In the genomic region with DNA sequence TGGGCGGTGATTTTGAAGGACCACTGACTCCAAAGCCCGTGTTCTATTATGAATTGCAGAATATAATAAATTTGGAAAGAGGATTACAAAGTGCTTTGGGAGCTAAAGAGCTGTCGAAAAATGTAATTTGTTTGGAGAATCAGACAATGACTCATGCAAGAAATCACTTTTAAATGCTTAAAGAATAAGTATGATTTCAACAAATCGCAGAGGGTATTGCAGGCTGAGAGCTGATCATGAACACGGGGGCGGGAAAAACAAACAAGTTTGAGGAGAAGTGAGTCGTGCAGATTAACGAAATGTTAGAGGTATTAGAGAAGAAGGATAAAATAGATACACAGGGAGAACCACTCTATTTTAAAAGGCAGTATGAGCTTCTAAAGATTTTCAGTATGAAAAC, we compare ENCODE assay signal across 1 cellular context.
TF ChIP-seq lines count a peak whose summit lies in the region.

No MANE protein-coding gene starts in this region.

TF ChIP-seq in SK-N-SH, 30 proteins besides CTCF, POLR2A, EP300 and RAD21 (continued from another document):
- TF ChIP-seq, protein P1, sequence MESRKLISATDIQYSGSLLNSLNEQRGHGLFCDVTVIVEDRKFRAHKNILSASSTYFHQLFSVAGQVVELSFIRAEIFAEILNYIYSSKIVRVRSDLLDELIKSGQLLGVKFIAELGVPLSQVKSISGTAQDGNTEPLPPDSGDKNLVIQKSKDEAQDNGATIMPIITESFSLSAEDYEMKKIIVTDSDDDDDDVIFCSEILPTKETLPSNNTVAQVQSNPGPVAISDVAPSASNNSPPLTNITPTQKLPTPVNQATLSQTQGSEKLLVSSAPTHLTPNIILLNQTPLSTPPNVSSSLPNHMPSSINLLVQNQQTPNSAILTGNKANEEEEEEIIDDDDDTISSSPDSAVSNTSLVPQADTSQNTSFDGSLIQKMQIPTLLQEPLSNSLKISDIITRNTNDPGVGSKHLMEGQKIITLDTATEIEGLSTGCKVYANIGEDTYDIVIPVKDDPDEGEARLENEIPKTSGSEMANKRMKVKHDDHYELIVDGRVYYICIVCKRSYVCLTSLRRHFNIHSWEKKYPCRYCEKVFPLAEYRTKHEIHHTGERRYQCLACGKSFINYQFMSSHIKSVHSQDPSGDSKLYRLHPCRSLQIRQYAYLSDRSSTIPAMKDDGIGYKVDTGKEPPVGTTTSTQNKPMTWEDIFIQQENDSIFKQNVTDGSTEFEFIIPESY (IDR thresholded peaks at IDR 0.05; ENCODE audit: borderline replicate concordance, low read depth): no peak
- TF ChIP-seq TAF1 (IDR thresholded peaks at IDR 0.05; ENCODE audit: borderline replicate concordance, low read depth, low read length): no peak
- TF ChIP-seq FOXJ3 (CRISPR knock-in tag; IDR thresholded peaks at IDR 0.05): no peak
- no peak for TF ChIP-seq SIN3A (IDR thresholded peaks at IDR 0.05; ENCODE audit: borderline replicate concordance, low read depth, low read length)
- TF ChIP-seq ELF1 (IDR thresholded peaks at IDR 0.05): no peak
- no peak for TF ChIP-seq NRF1 (IDR thresholded peaks at IDR 0.05; ENCODE audit: low read depth, low read length)
- no peak for TF ChIP-seq MXI1 (IDR thresholded peaks at IDR 0.05; ENCODE audit: low read depth, low read length)
- no peak for TF ChIP-seq TCF12 (IDR thresholded peaks at IDR 0.05)
- TF ChIP-seq, protein P2, sequence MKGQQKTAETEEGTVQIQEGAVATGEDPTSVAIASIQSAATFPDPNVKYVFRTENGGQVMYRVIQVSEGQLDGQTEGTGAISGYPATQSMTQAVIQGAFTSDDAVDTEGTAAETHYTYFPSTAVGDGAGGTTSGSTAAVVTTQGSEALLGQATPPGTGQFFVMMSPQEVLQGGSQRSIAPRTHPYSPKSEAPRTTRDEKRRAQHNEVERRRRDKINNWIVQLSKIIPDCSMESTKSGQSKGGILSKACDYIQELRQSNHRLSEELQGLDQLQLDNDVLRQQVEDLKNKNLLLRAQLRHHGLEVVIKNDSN (IDR thresholded peaks at IDR 0.05; ENCODE audit: borderline replicate concordance, low read depth): no peak
- TF ChIP-seq RFX5 (IDR thresholded peaks at IDR 0.05; ENCODE audit: low read length): no peak
- TF ChIP-seq MAX (IDR thresholded peaks at IDR 0.05; ENCODE audit: low read depth): no peak
- no peak for TF ChIP-seq MEF2A (IDR thresholded peaks at IDR 0.05; ENCODE audit: borderline replicate concordance, low read depth)
